Comparison of ENCODE assay signal across 14 cellular contexts in the genomic region with DNA sequence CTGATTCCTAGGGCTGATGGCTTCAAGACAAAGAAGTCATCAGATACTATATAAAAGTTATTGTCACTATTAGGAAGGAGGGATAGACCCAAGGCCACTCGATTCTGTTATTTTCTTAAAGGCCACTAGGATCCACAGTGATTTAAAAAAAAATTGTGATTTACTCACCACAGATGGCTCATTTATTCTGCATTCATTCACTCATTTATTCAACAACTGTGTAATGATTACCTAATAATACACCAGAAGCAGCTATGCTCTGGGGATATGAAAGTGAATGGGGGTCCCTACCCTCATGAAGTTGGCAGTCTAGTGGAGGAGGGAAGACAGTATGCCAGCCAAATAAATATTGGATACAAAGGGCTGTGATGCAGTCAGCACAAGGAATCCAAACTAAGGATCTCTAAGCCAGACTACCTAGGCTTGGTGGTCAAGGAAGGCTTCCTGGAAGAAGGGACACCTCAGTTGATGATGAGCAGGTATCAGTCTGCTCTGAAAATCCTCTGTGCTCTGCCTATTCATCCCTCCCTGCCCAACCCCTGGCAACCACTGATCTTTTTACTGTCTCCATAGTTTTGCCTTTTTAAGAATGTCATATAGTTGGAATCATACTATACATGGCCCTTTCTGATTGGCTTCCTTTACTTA.
DNase-seq lines count a peak whose midpoint lies in the region; ATAC-seq and TF ChIP-seq lines count a peak whose summit lies in the region.
"Had no signal": no experiment of that assay in that cellular context is flagged by ENCODE, and none has a peak within 500 bp of the region (broad histone marks: within the 10 kb centered on the region; RNA-seq: fewer than 3 reads in every experiment).

No MANE protein-coding gene starts in this region.

- H3K4me3 ChIP-seq in HCT116 (replicated peaks in 1 of 2; ENCODE audit: low read depth in 1 of 2, low read length in 2 of 2) (no peak overlapping the region), PC-3 (ENCODE audit: low read length) (no peak overlapping the region)
- H3K4me3 ChIP-seq: HAP-1 had no signal

- DNase-seq in HCT116 (ENCODE audit: low read depth, low spot score) (no peak), PC-3 (peak; percentile 55), activated B cell treated with CpG ODN at 0.5 μM for 24 hours (no peak), foreskin keratinocyte (no peak), NCI-H345 treated with DMSO at 0.1 percent for 48 hours (lab: John Stamatoyannopoulos, UW; ENCODE audit: unreplicated experiment) (no peak)
- DNase-seq: C1 segment of cervical spinal cord; Calu3; CD4-positive, alpha-beta T cell; DMS 273 treated with DMSO at 0.1 percent for 48 hours had no signal

- H4K20me1 ChIP-seq in HCT116 (ENCODE audit: insufficient read depth) (no peaks in the 10 kb centered on the region), PC-3 (ENCODE audit: low read length) (no peaks in the 10 kb centered on the region)

- no peaks in the 10 kb centered on the region for H3K9me3 Mint-ChIP-seq in activated B cell treated with CpG ODN at 0.5 μM for 24 hours
- H3K9me3 Mint-ChIP-seq: CD4-positive, alpha-beta T cell had no signal

- CTCF ChIA-PET in HCT116 (lab: Charles Lee) (interaction anchor here (0.5 kb wide), 1 partner anchor 11 kb away, joined by 3 read pairs; no protein-coding TSS in a partner anchor), PC-3 (lab: Charles Lee) (no interaction called here), activated B cell treated with CpG ODN at 0.5 μM for 24 hours (lab: Charles Lee) (interaction anchor here (0.9 to 1.0 kb wide), 3 partner anchors 13 to 140 kb away, joined by 3 to 5 read pairs (median 3); no protein-coding TSS in a partner anchor)

- H3K79me2 ChIP-seq in HCT116 (ENCODE audit: insufficient read depth, low read length) = no peaks in the 10 kb centered on the region
- no peaks in the 10 kb centered on the region for H3K79me2 ChIP-seq in PC-3 (ENCODE audit: low read length)

- H3K4me1 ChIP-seq in HCT116 (ENCODE audit: control insufficient read depth in 1 of 2, insufficient read depth in 2 of 2, low read length in 2 of 2) = peaks cover 28 to 42% of the 10 kb centered on the region in 2 experiments
- peaks cover 28% of the 10 kb centered on the region for H3K4me1 ChIP-seq in PC-3 (ENCODE audit: insufficient read depth, low read length)
- H3K4me1 ChIP-seq in foreskin keratinocyte = peaks cover 11% of the 10 kb centered on the region
- H3K4me1 ChIP-seq: HAP-1 had no signal

- intact Hi-C loops in HCT116 (cut with micrococcal nuclease) = no loop called here
- intact Hi-C loops in PC-3 (cut with micrococcal nuclease) = no loop called here
- intact Hi-C loops in activated B cell treated with CpG ODN at 0.5 μM for 24 hours (cut with micrococcal nuclease) = loop anchor here (1.0 to 2.0 kb wide), 2 partner anchors 15 to 41 kb away; no protein-coding TSS in a partner anchor

- RAD21 ChIA-PET in HCT116 (lab: Charles Lee; ENCODE audit: low non-redundant PET in 1 of 2, low total read pairs in 2 of 2, uncharacterized antibody in 2 of 2, unreplicated experiment in 2 of 2) = no interaction called here

- H3K36me3 ChIP-seq in HCT116 (ENCODE audit: control insufficient read depth in 1 of 2, insufficient read depth in 2 of 2, low read length in 2 of 2) = no peaks in the 10 kb centered on the region
- no peaks in the 10 kb centered on the region for H3K36me3 ChIP-seq in PC-3 (ENCODE audit: low read depth, low read length)
- H3K36me3 ChIP-seq: HAP-1 had no signal

- peaks cover 32% of the 10 kb centered on the region for H3K4me1 Mint-ChIP-seq in activated B cell treated with CpG ODN at 0.5 μM for 24 hours

- H3K27me3 Mint-ChIP-seq in activated B cell treated with CpG ODN at 0.5 μM for 24 hours = no peaks in the 10 kb centered on the region
- H3K27me3 Mint-ChIP-seq: B cell; CD4-positive, alpha-beta T cell had no signal

- H3K36me3 Mint-ChIP-seq in activated B cell treated with CpG ODN at 0.5 μM for 24 hours (ENCODE audit: low read depth) = no peaks in the 10 kb centered on the region

- TF ChIP-seq RAD21 in HCT116 (IDR thresholded peaks at IDR 0.05; ENCODE audit: low read depth) = no peak

- H3F3A ChIP-seq in PC-3 (ENCODE audit: low read length, unreplicated experiment) = peaks cover 15% of the 10 kb centered on the region

- no peak for TF ChIP-seq POLR2A in HCT116 (IDR thresholded peaks at IDR 0.05; ENCODE audit: borderline replicate concordance, extremely low read depth, insufficient read depth, insufficient read length)

- H3K27ac Mint-ChIP-seq in activated B cell treated with CpG ODN at 0.5 μM for 24 hours = no peak overlapping the region
- H3K27ac Mint-ChIP-seq: B cell; CD4-positive, alpha-beta T cell had no signal

- H3K27me3 ChIP-seq in HCT116 (ENCODE audit: insufficient read depth, low read length) = no peaks in the 10 kb centered on the region
- H3K27me3 ChIP-seq in PC-3 (ENCODE audit: low read length) = no peaks in the 10 kb centered on the region
- peaks cover 6% of the 10 kb centered on the region for H3K27me3 ChIP-seq in foreskin keratinocyte

- ATAC-seq in HCT116 (no peak), PC-3 (peak; percentile 20; the same call in 1 of the 2 replicates), activated B cell treated with CpG ODN at 0.5 μM for 24 hours (ENCODE audit: low read depth) (no peak), foreskin keratinocyte (no peak), GM21619 (IDR thresholded peaks at IDR 0.05; ENCODE audit: unreplicated experiment) (no peak), HG03378 (IDR thresholded peaks at IDR 0.05; ENCODE audit: unreplicated experiment) (no peak), GM18867 (IDR thresholded peaks at IDR 0.05; ENCODE audit: unreplicated experiment) (no peak)

- no peaks in the 10 kb centered on the region for H3K9me2 ChIP-seq in HCT116 (ENCODE audit: insufficient read depth)
- H3K9me2 ChIP-seq in PC-3 (replicated peaks; ENCODE audit: low read length) = no peaks in the 10 kb centered on the region

- peak overlapping the region; percentile 35 for H3K4me3 Mint-ChIP-seq in activated B cell treated with CpG ODN at 0.5 μM for 24 hours
- H3K4me3 Mint-ChIP-seq: B cell; CD4-positive, alpha-beta T cell had no signal

- BruUV-seq in HCT116 (replicated peaks; lab: Mats Ljungman, UMichigan) = no TSS peak
- BruUV-seq in PC-3 (replicated peaks; lab: Mats Ljungman, UMichigan) = no TSS peak

- H3K9me3 ChIP-seq in HCT116 (ENCODE audit: control insufficient read depth in 1 of 2, insufficient read depth in 1 of 2, low read depth in 1 of 2, low read length in 2 of 2) = no peaks in the 10 kb centered on the region
- no peaks in the 10 kb centered on the region for H3K9me3 ChIP-seq in PC-3 (ENCODE audit: low read length)
- H3K9me3 ChIP-seq: HAP-1 had no signal

- POLR2A ChIA-PET in HCT116 (lab: Charles Lee) (interaction anchor here (2.0 kb wide), 1 partner anchor 18 kb away, joined by 4 read pairs; no protein-coding TSS in a partner anchor), PC-3 (lab: Charles Lee; ENCODE audit: unreplicated experiment) (no interaction called here), activated B cell treated with CpG ODN at 0.5 μM for 24 hours (lab: Charles Lee) (interaction anchor here (0.7 to 3.5 kb wide), 5 partner anchors 8 to 142 kb away, joined by 3 to 23 read pairs (median 4); partner anchors contain the start of gene ABTB2)

- TF ChIP-seq CTCF in HCT116 (IDR thresholded peaks at IDR 0.05 in 2 of 3, conservative IDR thresholded peaks at IDR 0.05 in 1 of 3; ENCODE audit: borderline replicate concordance in 1 of 3, insufficient read depth in 1 of 3, low read depth in 2 of 3, low read length in 2 of 3) = no peak
- no peak for TF ChIP-seq CTCF in PC-3 (conservative IDR thresholded peaks at IDR 0.05; ENCODE audit: low read depth, low read length)
- TF ChIP-seq CTCF in activated B cell treated with CpG ODN at 0.5 μM for 24 hours (IDR thresholded peaks at IDR 0.05) = no peak
- no peak for TF ChIP-seq CTCF in foreskin keratinocyte (conservative IDR thresholded peaks at IDR 0.05)

- no peak overlapping the region for H2AFZ ChIP-seq in HCT116 (ENCODE audit: low read depth, low read length, poor library complexity, severe bottlenecking)
- no peak overlapping the region for H2AFZ ChIP-seq in PC-3 (ENCODE audit: low read length)

- H3K9ac ChIP-seq in HCT116 (ENCODE audit: low read length) = no peak overlapping the region
- no peak overlapping the region for H3K9ac ChIP-seq in PC-3 (ENCODE audit: low read length)

- H3K4me2 ChIP-seq in HCT116 (ENCODE audit: low read length) = peak overlapping the region; percentile 66; the same call in 1 of the 2 replicates
- peak overlapping the region; percentile 44; the same call in 1 of the 2 replicates for H3K4me2 ChIP-seq in PC-3 (ENCODE audit: low read length)

- H3K27ac ChIP-seq in HCT116 (ENCODE audit: low read depth, low read length) = no peak overlapping the region
- peak overlapping the region; percentile 70 for H3K27ac ChIP-seq in PC-3 (ENCODE audit: low read length)
- peak overlapping the region; percentile 85 for H3K27ac ChIP-seq in foreskin keratinocyte

TF ChIP-seq in HCT116, 20 proteins besides CTCF, POLR2A, EP300 and RAD21 (continues in another document):
- TF ChIP-seq TCF7L2 (IDR thresholded peaks at IDR 0.05; ENCODE audit: borderline replicate concordance, extremely low read depth, insufficient read depth, insufficient read length) (no peak), EGR1 (IDR thresholded peaks at IDR 0.05; ENCODE audit: low read depth) (no peak), SIN3A (IDR thresholded peaks at IDR 0.05; ENCODE audit: low read depth) (no peak), SP1 (IDR thresholded peaks at IDR 0.05; ENCODE audit: low read depth) (no peak), SRF (IDR thresholded peaks at IDR 0.05; ENCODE audit: low read depth) (no peak), JUND (IDR thresholded peaks at IDR 0.05) (no peak), EZH2 (IDR thresholded peaks at IDR 0.05) (no peak), YY1 (IDR thresholded peaks at IDR 0.05; ENCODE audit: extremely low read depth, insufficient replicate concordance, low read depth, low read length) (no peak)
- TF ChIP-seq, protein P1, sequence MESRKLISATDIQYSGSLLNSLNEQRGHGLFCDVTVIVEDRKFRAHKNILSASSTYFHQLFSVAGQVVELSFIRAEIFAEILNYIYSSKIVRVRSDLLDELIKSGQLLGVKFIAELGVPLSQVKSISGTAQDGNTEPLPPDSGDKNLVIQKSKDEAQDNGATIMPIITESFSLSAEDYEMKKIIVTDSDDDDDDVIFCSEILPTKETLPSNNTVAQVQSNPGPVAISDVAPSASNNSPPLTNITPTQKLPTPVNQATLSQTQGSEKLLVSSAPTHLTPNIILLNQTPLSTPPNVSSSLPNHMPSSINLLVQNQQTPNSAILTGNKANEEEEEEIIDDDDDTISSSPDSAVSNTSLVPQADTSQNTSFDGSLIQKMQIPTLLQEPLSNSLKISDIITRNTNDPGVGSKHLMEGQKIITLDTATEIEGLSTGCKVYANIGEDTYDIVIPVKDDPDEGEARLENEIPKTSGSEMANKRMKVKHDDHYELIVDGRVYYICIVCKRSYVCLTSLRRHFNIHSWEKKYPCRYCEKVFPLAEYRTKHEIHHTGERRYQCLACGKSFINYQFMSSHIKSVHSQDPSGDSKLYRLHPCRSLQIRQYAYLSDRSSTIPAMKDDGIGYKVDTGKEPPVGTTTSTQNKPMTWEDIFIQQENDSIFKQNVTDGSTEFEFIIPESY (IDR thresholded peaks at IDR 0.05; ENCODE audit: extremely low read depth, insufficient replicate concordance, low read length) = no peak
